Comparison of ENCODE assay signal across 1 cellular context in the genomic region with DNA sequence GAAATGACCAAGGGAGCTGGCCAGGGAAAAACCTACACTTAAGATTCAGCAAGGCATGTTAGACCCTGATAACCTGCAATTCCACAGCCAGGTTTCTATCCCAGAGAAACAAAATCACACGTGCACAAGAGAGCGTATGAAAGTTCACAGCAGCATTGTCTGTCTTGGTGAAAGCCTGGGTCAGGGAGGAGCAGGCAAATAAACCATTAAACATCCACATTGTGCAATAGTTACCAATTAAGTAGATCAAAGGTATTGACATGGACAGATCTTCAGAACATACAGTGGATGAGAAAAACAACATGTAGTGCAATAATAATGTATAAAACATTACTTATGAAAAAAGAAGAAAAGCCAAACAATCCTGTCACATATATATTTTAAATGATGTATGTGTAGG.
TF ChIP-seq lines count a peak whose summit lies in the region.

No MANE protein-coding gene starts in this region.

TF ChIP-seq in HepG2, 621 proteins besides CTCF, POLR2A, EP300 and RAD21 (continued from another document and continues in another):
- TF ChIP-seq ZNF142 (CRISPR knock-in tag; IDR thresholded peaks at IDR 0.05) (no peak), ZNF264 (CRISPR knock-in tag; IDR thresholded peaks at IDR 0.05) (no peak), ZNF329 (CRISPR knock-in tag; IDR thresholded peaks at IDR 0.05; ENCODE audit: low read depth) (no peak), ZSCAN9 (CRISPR knock-in tag; IDR thresholded peaks at IDR 0.05; ENCODE audit: borderline replicate concordance) (no peak), ZNF430 (CRISPR knock-in tag; IDR thresholded peaks at IDR 0.05) (no peak), TARDBP (CRISPR knock-in tag; IDR thresholded peaks at IDR 0.05) (peak; percentile 57; the same call in 1 of the 2 replicates), ZNF512B (CRISPR knock-in tag; IDR thresholded peaks at IDR 0.05; ENCODE audit: borderline replicate concordance) (peak; percentile 74; the same call in 1 of the 2 replicates), AGO1 (IDR thresholded peaks at IDR 0.05; ENCODE audit: low read depth, low read length, poor library complexity, severe bottlenecking) (no peak), HDAC2 (CRISPR knock-in tag; IDR thresholded peaks at IDR 0.05) (peak; percentile 65; the same call in 1 of the 2 replicates), ZNF790 (CRISPR knock-in tag; IDR thresholded peaks at IDR 0.05; ENCODE audit: borderline replicate concordance) (no peak), RORA (CRISPR knock-in tag; IDR thresholded peaks at IDR 0.05) (no peak), ZNF558 (CRISPR knock-in tag; IDR thresholded peaks at IDR 0.05; ENCODE audit: borderline replicate concordance) (no peak), HNRNPL (IDR thresholded peaks at IDR 0.05; ENCODE audit: low read depth, low read length) (no peak), ZNF564 (CRISPR knock-in tag; IDR thresholded peaks at IDR 0.05) (no peak), YEATS2 (CRISPR knock-in tag; IDR thresholded peaks at IDR 0.05; ENCODE audit: borderline replicate concordance) (no peak), RERE (CRISPR knock-in tag; IDR thresholded peaks at IDR 0.05; ENCODE audit: low read depth) (no peak), GLI4 (CRISPR knock-in tag; IDR thresholded peaks at IDR 0.05; ENCODE audit: borderline replicate concordance) (no peak), SIX4 (CRISPR knock-in tag; IDR thresholded peaks at IDR 0.05) (no peak), PHB2 (IDR thresholded peaks at IDR 0.05; ENCODE audit: partially characterized antibody) (no peak), DNMT1 (CRISPR knock-in tag; IDR thresholded peaks at IDR 0.05) (no peak), SKI (IDR thresholded peaks at IDR 0.05; ENCODE audit: partially characterized antibody) (no peak), MIER3 (CRISPR knock-in tag; IDR thresholded peaks at IDR 0.05; ENCODE audit: borderline replicate concordance) (no peak), E2F2 (CRISPR knock-in tag; IDR thresholded peaks at IDR 0.05; ENCODE audit: borderline replicate concordance) (no peak), SP4 (CRISPR knock-in tag; IDR thresholded peaks at IDR 0.05) (no peak), ATF7-NPFF (CRISPR knock-in tag; IDR thresholded peaks at IDR 0.05; ENCODE audit: low read depth) (no peak), JUND (CRISPR knock-in tag; IDR thresholded peaks at IDR 0.05) (no peak), ZBTB42 (CRISPR knock-in tag; IDR thresholded peaks at IDR 0.05) (no peak), MTA3 (CRISPR knock-in tag; IDR thresholded peaks at IDR 0.05) (no peak)
- TF ChIP-seq, protein P1, sequence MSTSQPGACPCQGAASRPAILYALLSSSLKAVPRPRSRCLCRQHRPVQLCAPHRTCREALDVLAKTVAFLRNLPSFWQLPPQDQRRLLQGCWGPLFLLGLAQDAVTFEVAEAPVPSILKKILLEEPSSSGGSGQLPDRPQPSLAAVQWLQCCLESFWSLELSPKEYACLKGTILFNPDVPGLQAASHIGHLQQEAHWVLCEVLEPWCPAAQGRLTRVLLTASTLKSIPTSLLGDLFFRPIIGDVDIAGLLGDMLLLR (CRISPR knock-in tag; IDR thresholded peaks at IDR 0.05) = no peak
- TF ChIP-seq, protein P2, sequence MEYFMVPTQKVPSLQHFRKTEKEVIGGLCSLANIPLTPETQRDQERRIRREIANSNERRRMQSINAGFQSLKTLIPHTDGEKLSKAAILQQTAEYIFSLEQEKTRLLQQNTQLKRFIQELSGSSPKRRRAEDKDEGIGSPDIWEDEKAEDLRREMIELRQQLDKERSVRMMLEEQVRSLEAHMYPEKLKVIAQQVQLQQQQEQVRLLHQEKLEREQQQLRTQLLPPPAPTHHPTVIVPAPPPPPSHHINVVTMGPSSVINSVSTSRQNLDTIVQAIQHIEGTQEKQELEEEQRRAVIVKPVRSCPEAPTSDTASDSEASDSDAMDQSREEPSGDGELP (IDR thresholded peaks at IDR 0.05; ENCODE audit: borderline replicate concordance, low read depth) = peak; percentile 32; the same call in 1 of the 2 replicates
- TF ChIP-seq, protein P3, sequence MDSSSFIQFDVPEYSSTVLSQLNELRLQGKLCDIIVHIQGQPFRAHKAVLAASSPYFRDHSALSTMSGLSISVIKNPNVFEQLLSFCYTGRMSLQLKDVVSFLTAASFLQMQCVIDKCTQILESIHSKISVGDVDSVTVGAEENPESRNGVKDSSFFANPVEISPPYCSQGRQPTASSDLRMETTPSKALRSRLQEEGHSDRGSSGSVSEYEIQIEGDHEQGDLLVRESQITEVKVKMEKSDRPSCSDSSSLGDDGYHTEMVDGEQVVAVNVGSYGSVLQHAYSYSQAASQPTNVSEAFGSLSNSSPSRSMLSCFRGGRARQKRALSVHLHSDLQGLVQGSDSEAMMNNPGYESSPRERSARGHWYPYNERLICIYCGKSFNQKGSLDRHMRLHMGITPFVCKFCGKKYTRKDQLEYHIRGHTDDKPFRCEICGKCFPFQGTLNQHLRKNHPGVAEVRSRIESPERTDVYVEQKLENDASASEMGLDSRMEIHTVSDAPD (CRISPR knock-in tag; IDR thresholded peaks at IDR 0.05) = peak; percentile 89; the same call in 1 of the 2 replicates
- TF ChIP-seq, protein P4, sequence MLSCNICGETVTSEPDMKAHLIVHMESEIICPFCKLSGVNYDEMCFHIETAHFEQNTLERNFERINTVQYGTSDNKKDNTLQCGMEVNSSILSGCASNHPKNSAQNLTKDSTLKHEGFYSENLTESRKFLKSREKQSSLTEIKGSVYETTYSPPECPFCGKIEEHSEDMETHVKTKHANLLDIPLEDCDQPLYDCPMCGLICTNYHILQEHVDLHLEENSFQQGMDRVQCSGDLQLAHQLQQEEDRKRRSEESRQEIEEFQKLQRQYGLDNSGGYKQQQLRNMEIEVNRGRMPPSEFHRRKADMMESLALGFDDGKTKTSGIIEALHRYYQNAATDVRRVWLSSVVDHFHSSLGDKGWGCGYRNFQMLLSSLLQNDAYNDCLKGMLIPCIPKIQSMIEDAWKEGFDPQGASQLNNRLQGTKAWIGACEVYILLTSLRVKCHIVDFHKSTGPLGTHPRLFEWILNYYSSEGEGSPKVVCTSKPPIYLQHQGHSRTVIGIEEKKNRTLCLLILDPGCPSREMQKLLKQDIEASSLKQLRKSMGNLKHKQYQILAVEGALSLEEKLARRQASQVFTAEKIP (CRISPR knock-in tag; IDR thresholded peaks at IDR 0.05; ENCODE audit: borderline replicate concordance) = no peak
- TF ChIP-seq, protein P5, sequence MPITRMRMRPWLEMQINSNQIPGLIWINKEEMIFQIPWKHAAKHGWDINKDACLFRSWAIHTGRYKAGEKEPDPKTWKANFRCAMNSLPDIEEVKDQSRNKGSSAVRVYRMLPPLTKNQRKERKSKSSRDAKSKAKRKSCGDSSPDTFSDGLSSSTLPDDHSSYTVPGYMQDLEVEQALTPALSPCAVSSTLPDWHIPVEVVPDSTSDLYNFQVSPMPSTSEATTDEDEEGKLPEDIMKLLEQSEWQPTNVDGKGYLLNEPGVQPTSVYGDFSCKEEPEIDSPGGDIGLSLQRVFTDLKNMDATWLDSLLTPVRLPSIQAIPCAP (CRISPR knock-in tag; IDR thresholded peaks at IDR 0.05; ENCODE audit: low read depth) = no peak
- TF ChIP-seq, protein P6, sequence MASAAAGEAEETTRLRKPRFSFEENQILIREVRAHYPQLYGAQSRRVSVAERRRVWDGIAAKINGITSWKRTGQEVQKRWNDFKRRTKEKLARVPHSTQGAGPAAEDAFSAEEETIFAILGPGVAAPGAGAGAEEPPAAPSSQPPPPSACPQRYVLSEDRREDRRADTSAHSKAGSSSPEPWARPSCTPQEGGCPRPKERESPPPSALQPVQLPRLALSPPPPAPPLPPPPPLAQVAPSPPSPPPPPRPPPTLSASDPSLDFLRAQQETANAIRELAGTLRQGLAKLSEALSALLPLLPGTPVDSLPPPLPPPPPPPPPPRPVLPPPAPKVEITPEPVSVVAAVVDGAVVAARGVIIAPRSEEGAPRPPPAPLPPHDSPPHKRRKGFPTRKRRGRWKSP (CRISPR knock-in tag; IDR thresholded peaks at IDR 0.05) = no peak
